ENCODE assay signal across 7 cellular contexts in genomic region chr1:28328228-28328648, GRCh38. TPM values are rescaled to one million over a fixed set of nuclear protein-coding genes. Genes with fewer than 3 reads are reported as not detected.
DNase-seq lines count a peak whose midpoint lies in the region; ATAC-seq lines count a peak whose summit lies in the region.

No MANE protein-coding gene starts in this region.

- H3K27me3 Mint-ChIP-seq in activated CD4-positive, alpha-beta memory T cell treated with anti-CD3 and anti-CD28 coated beads, Interleukin-2, amount 10 ng/mL, durations not matched to agents 7 days and 5 days, result no peaks in the 10 kb centered on the region

- H3K4me1 ChIP-seq in HUES64 (ENCODE audit: insufficient read depth, low read length), result no peaks in the 10 kb centered on the region

- DNase-seq in activated CD4-positive, alpha-beta memory T cell treated with anti-CD3 and anti-CD28 coated beads, Interleukin-2, amount 10 ng/mL, durations not matched to agents 7 days and 5 days, result no peak
- peak; percentile 15 for DNase-seq in stimulated activated naive CD8-positive, alpha-beta T cell treated with anti-CD3 and anti-CD28 coated beads, Interleukin-15, Interleukin-2, amounts not matched to agents 100 U/mL and 50 U/mL, for 24 hours
- DNase-seq in cerebellar nuclear complex (lab: John Stamatoyannopoulos, UW) (no peak), Ammon's horn (ENCODE audit: low spot score) (no peak)

- peaks cover 28% of the 10 kb centered on the region for H3K36me3 ChIP-seq in HUES64 (ENCODE audit: insufficient read depth, low read length)

- peak overlapping the region; percentile 95 for H3K4me3 Mint-ChIP-seq in activated CD4-positive, alpha-beta memory T cell treated with anti-CD3 and anti-CD28 coated beads, Interleukin-2, amount 10 ng/mL, durations not matched to agents 7 days and 5 days

- peak overlapping the region; percentile 86 for H3K4me3 ChIP-seq in HUES64 (ENCODE audit: low read length)
- H3K4me3 ChIP-seq in iPS-11a (ENCODE audit: low read depth, low read length), result peak overlapping the region; percentile 8

- WGBS in HUES64, result 92% methylated on average over 16 of the region's 16 CpGs

- H3K36me3 Mint-ChIP-seq in activated CD4-positive, alpha-beta memory T cell treated with anti-CD3 and anti-CD28 coated beads, Interleukin-2, amount 10 ng/mL, durations not matched to agents 7 days and 5 days (ENCODE audit: low read depth), result peaks cover 34% of the 10 kb centered on the region

- H3K9ac ChIP-seq in HUES64 (ENCODE audit: low read depth, low read length), result peak overlapping the region; percentile 54; the same call in 1 of the 2 replicates

- POLR2A ChIA-PET in activated CD4-positive, alpha-beta memory T cell treated with anti-CD3 and anti-CD28 coated beads, Interleukin-2, amount 10 ng/mL, durations not matched to agents 7 days and 5 days (lab: Charles Lee), result interaction anchor here (0.6 to 5.9 kb wide), 31 partner anchors 9 to 1094 kb away, joined by 3 to 87 read pairs (median 5); partner anchors contain the start of genes ATP5IF1, EYA3, GMEB1 and PHACTR4

- no peaks in the 10 kb centered on the region for H3K27me3 ChIP-seq in HUES64 (ENCODE audit: insufficient read depth, low read length)

- peak overlapping the region; percentile 97 for H3K27ac Mint-ChIP-seq in activated CD4-positive, alpha-beta memory T cell treated with anti-CD3 and anti-CD28 coated beads, Interleukin-2, amount 10 ng/mL, durations not matched to agents 7 days and 5 days

- no peaks in the 10 kb centered on the region for H3K9me3 ChIP-seq in HUES64 (ENCODE audit: insufficient read depth, low read depth, low read length)

- H3K27ac ChIP-seq in HUES64 (ENCODE audit: low read depth, low read length), result peak overlapping the region; percentile 90; the same call in 1 of the 2 replicates

- no peaks in the 10 kb centered on the region for H3K9me3 Mint-ChIP-seq in activated CD4-positive, alpha-beta memory T cell treated with anti-CD3 and anti-CD28 coated beads, Interleukin-2, amount 10 ng/mL, durations not matched to agents 7 days and 5 days

- peaks cover 42% of the 10 kb centered on the region for H3K4me1 Mint-ChIP-seq in activated CD4-positive, alpha-beta memory T cell treated with anti-CD3 and anti-CD28 coated beads, Interleukin-2, amount 10 ng/mL, durations not matched to agents 7 days and 5 days

- CTCF ChIA-PET in activated CD4-positive, alpha-beta memory T cell treated with anti-CD3 and anti-CD28 coated beads, Interleukin-2, amount 10 ng/mL, durations not matched to agents 7 days and 5 days (lab: Charles Lee), result interaction anchor here (0.5 to 2.7 kb wide), 14 partner anchors 11 to 862 kb away, joined by 3 to 33 read pairs (median 4); partner anchors contain the start of gene EYA3

- no peak for ATAC-seq in stimulated activated naive CD8-positive, alpha-beta T cell treated with anti-CD3 and anti-CD28 coated beads, Interleukin-15, Interleukin-2, amounts not matched to agents 100 U/mL and 50 U/mL, for 24 hours
- ATAC-seq in GM21529 (IDR thresholded peaks at IDR 0.05; ENCODE audit: unreplicated experiment), result no peak

RNA-seq across cellular contexts. Expression of gene MED18, which starts 0.6 kb away (rescaled TPM):
- polyA plus RNA-seq in HUES64 (2013, experiment 1 of 2), result 10.0 TPM
- polyA plus RNA-seq in HUES64 (2013, experiment 2 of 2), result 14.1 TPM
- total RNA-seq in activated CD4-positive, alpha-beta memory T cell treated with anti-CD3 and anti-CD28 coated beads, Interleukin-2, amount 10 ng/mL, durations not matched to agents 7 days and 5 days, result 10 to 100 TPM; 23.7 to 25.6 TPM

RNA-seq across cellular contexts. Expression of gene PHACTR4, which starts 41.3 kb away (rescaled TPM):
- polyA plus RNA-seq in HUES64 (2013, experiment 1 of 2), result 33.2 TPM
- polyA plus RNA-seq in HUES64 (2013, experiment 2 of 2), result 36.9 TPM
- total RNA-seq in activated CD4-positive, alpha-beta memory T cell treated with anti-CD3 and anti-CD28 coated beads, Interleukin-2, amount 10 ng/mL, durations not matched to agents 7 days and 5 days, result 10 to 100 TPM; 24.8 to 25.7 TPM
